Comparison of ENCODE assay signal across 8 cellular contexts in genomic region chr16:85554114-85554790, GRCh38. TPM values are rescaled to one million over a fixed set of nuclear protein-coding genes. Genes with fewer than 3 reads are reported as not detected.
A peak's percentile ranks its signal among the peaks of the same experiment; 100 is the strongest.
DNase-seq lines count a peak whose midpoint lies in the region; ATAC-seq and TF ChIP-seq lines count a peak whose summit lies in the region.

No MANE protein-coding gene starts in this region.

- no peaks in the 10 kb centered on the region for H3K27me3 Mint-ChIP-seq in activated CD4-positive, alpha-beta T cell treated with anti-CD3 and anti-CD28 coated beads for 36 hours

- no peaks in the 10 kb centered on the region for H3K9me3 ChIP-seq in liver (ENCODE audit: control insufficient read depth in 4 of 4, low read length in 3 of 4)

- peak in 1 of 2 donors; percentile 9 for TF ChIP-seq RAD21 in liver (IDR thresholded peaks at IDR 0.05)

- peak overlapping the region; percentile 81 for H3K4me3 Mint-ChIP-seq in activated CD4-positive, alpha-beta T cell treated with anti-CD3 and anti-CD28 coated beads for 36 hours

- intact Hi-C loops in activated CD4-positive, alpha-beta T cell treated with anti-CD3 and anti-CD28 coated beads for 36 hours (cut with DNase I, micrococcal nuclease) = loop anchor here (1.0 to 10.0 kb wide), 4 partner anchors 61 to 441 kb away; no protein-coding TSS in a partner anchor

- DNase-seq in NCI-H2029 (lab: John Stamatoyannopoulos, UW) (peak; percentile 67), NCI-H2029 treated with DMSO at 0.1 percent for 48 hours (lab: John Stamatoyannopoulos, UW) (no peak), NCI-H2196 treated with DMSO at 0.1 percent for 48 hours (lab: John Stamatoyannopoulos, UW; ENCODE audit: unreplicated experiment) (peak; percentile 44), coronary artery (ENCODE audit: low spot score) (peak; percentile 84)
- peak; percentile 90 for DNase-seq in activated CD4-positive, alpha-beta T cell treated with anti-CD3 and anti-CD28 coated beads for 36 hours
- DNase-seq in stimulated activated CD4-positive, alpha-beta T cell treated with anti-CD3 and anti-CD28 coated beads, Interleukin-4, amount 100 ng/mL, for 24 hours = peak; percentile 82

- H3K4me1 ChIP-seq in liver (ENCODE audit: control insufficient read depth in 4 of 4, insufficient read depth in 4 of 4, low read length in 3 of 4) = peaks cover 11 to 36% (median 28%) of the 10 kb centered on the region in 4 donors

- peaks cover 32% of the 10 kb centered on the region for H3K4me1 Mint-ChIP-seq in activated CD4-positive, alpha-beta T cell treated with anti-CD3 and anti-CD28 coated beads for 36 hours

- peak overlapping the region; percentile 54 to 75 for H3K9ac ChIP-seq in liver (ENCODE audit: low read depth in 1 of 2, low read length in 2 of 2)

- peak overlapping the region; percentile 94 for H3K4me3 ChIP-seq in coronary artery
- H3K4me3 ChIP-seq in liver (ENCODE audit: low read depth in 1 of 3, low read length in 3 of 3) = peak overlapping the region; percentile 53 to 95 (median 79)

- no peaks in the 10 kb centered on the region for H3K9me3 Mint-ChIP-seq in activated CD4-positive, alpha-beta T cell treated with anti-CD3 and anti-CD28 coated beads for 36 hours (ENCODE audit: low read depth)

- WGBS in liver = under 1% methylated on average over 35 of the region's 35 CpGs

- CTCF ChIA-PET in activated CD4-positive, alpha-beta T cell treated with anti-CD3 and anti-CD28 coated beads for 36 hours (lab: Charles Lee) = interaction anchor here (0.6 to 2.1 kb wide), 13 partner anchors 10 to 428 kb away, joined by 3 to 14 read pairs (median 4); partner anchors contain the start of gene GSE1

- TF ChIP-seq CTCF in coronary artery (IDR thresholded peaks at IDR 0.05) (no peak), liver (IDR thresholded peaks at IDR 0.05; ENCODE audit: low read depth, low read length, missing input control) (no peak)

- peak overlapping the region; percentile 88 for H3K27ac Mint-ChIP-seq in activated CD4-positive, alpha-beta T cell treated with anti-CD3 and anti-CD28 coated beads for 36 hours

- ATAC-seq in HG02840 (IDR thresholded peaks at IDR 0.05; ENCODE audit: low FRiP score, unreplicated experiment) = peak; percentile 50
- ATAC-seq in activated CD4-positive, alpha-beta T cell treated with anti-CD3 and anti-CD28 coated beads for 36 hours = peak; percentile 71

- POLR2A ChIA-PET in activated CD4-positive, alpha-beta T cell treated with anti-CD3 and anti-CD28 coated beads for 36 hours (lab: Charles Lee) = interaction anchor here (1.1 to 1.5 kb wide), 3 partner anchors 15 to 246 kb away, joined by 3 to 7 read pairs (median 3); no protein-coding TSS in a partner anchor

- peak overlapping the region; percentile 61 to 97 for H3K27ac ChIP-seq in coronary artery
- peak overlapping the region; percentile 97 to 99 for H3K27ac ChIP-seq in liver (ENCODE audit: low read depth in 1 of 2, low read length in 2 of 2)

- no peaks in the 10 kb centered on the region for H3K27me3 ChIP-seq in liver (ENCODE audit: control insufficient read depth in 4 of 4, insufficient read depth in 4 of 4, low read length in 3 of 4)

- no peaks in the 10 kb centered on the region for H3K36me3 ChIP-seq in liver (ENCODE audit: control insufficient read depth in 4 of 4, insufficient read depth in 3 of 4, low read depth in 1 of 4, low read length in 3 of 4)

- H3K36me3 Mint-ChIP-seq in activated CD4-positive, alpha-beta T cell treated with anti-CD3 and anti-CD28 coated beads for 36 hours (ENCODE audit: low read depth) = no peaks in the 10 kb centered on the region

TF ChIP-seq in liver, 16 proteins besides CTCF, POLR2A, EP300 and RAD21:
- peak in 1 of 2 donors; percentile 2 for TF ChIP-seq RXRA (IDR thresholded peaks at IDR 0.05)
- no peak for TF ChIP-seq FOXA2 (IDR thresholded peaks at IDR 0.05)
- no peak for TF ChIP-seq TAF1 (conservative IDR thresholded peaks at IDR 0.05)
- no peak for TF ChIP-seq JUND (IDR thresholded peaks at IDR 0.05)
- TF ChIP-seq GABPA (IDR thresholded peaks at IDR 0.05 in 1 of 2, conservative IDR thresholded peaks at IDR 0.05 in 1 of 2) = peak in 1 of 2 donors; percentile 71
- TF ChIP-seq SP1 (IDR thresholded peaks at IDR 0.05) = peak; percentile 3
- peak in 1 of 2 donors; percentile 8 for TF ChIP-seq EGR1 (IDR thresholded peaks at IDR 0.05; ENCODE audit: low read depth in 2 of 2)
- TF ChIP-seq FOXA1 (IDR thresholded peaks at IDR 0.05) = no peak
- TF ChIP-seq MAX (IDR thresholded peaks at IDR 0.05) = peak; percentile 69
TF ChIP-seq in liver: peak in this region for 5.

RNA-seq across cellular contexts. Expression of gene GSE1, which starts 58.9 kb away (rescaled TPM):
- 10 to 100 TPM; 13.2 to 13.5 TPM for total RNA-seq in activated CD4-positive, alpha-beta T cell treated with anti-CD3 and anti-CD28 coated beads for 36 hours
- total RNA-seq in liver = 10 to 100 TPM; 35.9 to 37.7 TPM
- 10 to 100 TPM in 1 of 2 donors, 1 to 10 TPM in 1; 9.9 to 14.4 TPM for polyA plus RNA-seq in liver
